ENCODE assay signal across 8 cellular contexts in the genomic region with DNA sequence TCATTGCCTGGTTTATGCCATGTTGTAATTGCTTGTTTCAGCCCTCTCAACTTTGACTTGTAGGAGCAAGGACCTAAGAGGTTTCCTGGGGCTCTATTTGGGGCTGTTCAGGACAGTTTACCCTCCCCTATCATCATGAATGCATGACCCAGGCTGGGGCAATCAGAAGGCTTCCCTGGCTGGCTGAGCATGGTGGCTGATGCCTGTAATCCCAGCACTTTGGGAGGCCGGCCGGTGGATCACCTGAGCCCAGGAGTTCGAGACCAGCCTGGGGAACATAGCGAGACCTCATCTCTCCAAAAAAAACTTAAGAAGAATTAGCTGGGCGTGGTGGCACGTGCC. TPM values are rescaled to one million over a fixed set of nuclear protein-coding genes. Genes with fewer than 3 reads are reported as not detected.
A peak's percentile ranks its signal among the peaks of the same experiment; 100 is the strongest.
DNase-seq lines count a peak whose midpoint lies in the region; ATAC-seq and TF ChIP-seq lines count a peak whose summit lies in the region.

No MANE protein-coding gene starts in this region.

- TF ChIP-seq POLR2A in erythroblast (IDR thresholded peaks at IDR 0.05; ENCODE audit: low read length): no peak

- H3K27ac ChIP-seq in 22Rv1: peak overlapping the region; percentile 71
- H3K27ac ChIP-seq in HUES64 (ENCODE audit: low read depth, low read length): no peak overlapping the region
- peak overlapping the region; percentile 66 for H3K27ac ChIP-seq in cingulate gyrus (ENCODE audit: low read depth, low read length)
- H3K27ac ChIP-seq in muscle layer of duodenum (ENCODE audit: low read length): peak overlapping the region; percentile 47

- H3K36me3 ChIP-seq in HUES64 (ENCODE audit: insufficient read depth, low read length) (no peaks in the 10 kb centered on the region), muscle layer of duodenum (ENCODE audit: control insufficient read depth in 1 of 2, insufficient read depth in 2 of 2, low read length in 2 of 2) (no peaks in the 10 kb centered on the region)

- TF ChIP-seq CTCF in 22Rv1 (IDR thresholded peaks at IDR 0.05): no peak

- ATAC-seq in HG03108 (IDR thresholded peaks at IDR 0.05; ENCODE audit: unreplicated experiment): no peak

- H3K4me1 ChIP-seq in HUES64 (ENCODE audit: insufficient read depth, low read length) (peaks cover 5% of the 10 kb centered on the region; the same call in 1 of the 2 replicates), muscle layer of duodenum (ENCODE audit: control insufficient read depth in 1 of 2, insufficient read depth in 2 of 2, low read length in 2 of 2) (peaks cover 4 to 13% of the 10 kb centered on the region in 2 donors)

- H3K9me3 ChIP-seq in HUES64 (ENCODE audit: insufficient read depth, low read depth, low read length): no peaks in the 10 kb centered on the region
- H3K9me3 ChIP-seq in muscle layer of duodenum (ENCODE audit: control insufficient read depth in 1 of 2, low read length in 2 of 2): no peaks in the 10 kb centered on the region

- DNase-seq in erythroblast (lab: John Stamatoyannopoulos, UW) (no peak), T-helper 9 cell (no peak), hypothalamus (lab: John Stamatoyannopoulos, UW) (no peak)

- H3K4me3 ChIP-seq in HUES64 (ENCODE audit: low read length) (peak overlapping the region; percentile 52), muscle layer of duodenum (ENCODE audit: low read depth in 1 of 2, low read length in 2 of 2) (peak overlapping the region; percentile 51 to 54)

- H3K9ac ChIP-seq in HUES64 (ENCODE audit: low read depth, low read length): peak overlapping the region; percentile 45; the same call in 1 of the 2 replicates

- 87% methylated on average over 6 of the region's 6 CpGs for WGBS in HUES64

- H3K27me3 ChIP-seq in HUES64 (ENCODE audit: insufficient read depth, low read length): no peaks in the 10 kb centered on the region
- H3K27me3 ChIP-seq in muscle layer of duodenum (ENCODE audit: low read depth, low read length): no peaks in the 10 kb centered on the region

RNA-seq across cellular contexts. Expression of a gene that starts 6.1 kb away (rescaled TPM):
- 248 TPM for polyA plus RNA-seq in HUES64 (2013, experiment 1 of 2)
- 269 TPM for polyA plus RNA-seq in HUES64 (2013, experiment 2 of 2)

RNA-seq across cellular contexts. Expression of a gene that starts 11.4 kb away (rescaled TPM):
- 12.6 TPM for polyA plus RNA-seq in HUES64 (2013, experiment 1 of 2)
- 15.8 TPM for polyA plus RNA-seq in HUES64 (2013, experiment 2 of 2)

RNA-seq across cellular contexts. Expression of a gene that starts 47.6 kb away (rescaled TPM):
- polyA plus RNA-seq in HUES64 (2013, experiment 1 of 2): 93.0 TPM
- polyA plus RNA-seq in HUES64 (2013, experiment 2 of 2): 114 TPM

RNA-seq across cellular contexts. Expression of a gene that starts 54.8 kb away (rescaled TPM):
- polyA plus RNA-seq in HUES64 (2013, experiment 1 of 2): 0.20 TPM
- polyA plus RNA-seq in HUES64 (2013, experiment 2 of 2): 0.38 TPM

RNA-seq across cellular contexts. Expression of a gene that starts 57.0 kb away (rescaled TPM):
- 3.7 TPM for polyA plus RNA-seq in HUES64 (2013, experiment 1 of 2)
- polyA plus RNA-seq in HUES64 (2013, experiment 2 of 2): 4.2 TPM
